8 cellular contexts compared by ENCODE assay signal in the genomic region with DNA sequence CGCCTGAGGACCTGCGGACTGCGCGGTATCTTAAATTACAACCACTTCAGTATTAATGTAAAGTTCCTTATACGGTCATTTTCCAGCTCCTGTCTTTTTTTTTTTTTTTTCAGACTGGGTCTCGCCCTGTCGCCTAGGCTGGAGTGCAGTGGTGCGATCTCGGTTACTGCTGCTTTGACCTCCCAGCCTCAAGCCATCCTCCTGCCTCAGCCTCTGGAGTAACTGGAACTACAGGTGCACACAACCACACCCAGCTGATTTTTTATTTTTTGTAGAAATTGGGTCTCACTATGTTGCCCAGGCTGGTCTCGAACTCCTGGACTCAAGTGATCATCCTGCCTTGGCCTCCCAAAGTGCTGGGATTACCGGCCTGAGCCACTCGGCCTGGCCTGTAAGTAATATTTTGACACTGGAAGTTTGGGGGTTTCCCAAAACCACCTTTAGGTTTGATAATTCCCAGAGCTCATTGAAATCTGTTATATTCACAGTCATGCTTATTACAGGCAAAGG. TPM values are rescaled to one million over a fixed set of nuclear protein-coding genes. Genes with fewer than 3 reads are reported as not detected.
DNase-seq lines count a peak whose midpoint lies in the region; ATAC-seq and TF ChIP-seq lines count a peak whose summit lies in the region.

No MANE protein-coding gene starts in this region.

- POLR2A ChIA-PET in CD4-positive, alpha-beta memory T cell (lab: Charles Lee; ENCODE audit: partially characterized antibody) = interaction anchor here (0.5 to 2.1 kb wide), 14 partner anchors 12 to 238 kb away, joined by 3 to 14 read pairs (median 4); a partner anchor contains a TSS

- peaks cover 6% of the 10 kb centered on the region in 2 donors for H3K36me3 Mint-ChIP-seq in CD4-positive, alpha-beta memory T cell
- H3K36me3 Mint-ChIP-seq in nephron (ENCODE audit: low read depth) = peaks cover 11% of the 10 kb centered on the region

- H3K4me1 Mint-ChIP-seq in CD4-positive, alpha-beta memory T cell = peaks cover 17 to 50% (median 32%) of the 10 kb centered on the region in 4 donors
- peaks cover 14% of the 10 kb centered on the region for H3K4me1 Mint-ChIP-seq in nephron

- peak overlapping the region in 1 of 2 donors; percentile 92 for H3K4me3 ChIP-seq in CD4-positive, alpha-beta memory T cell (ENCODE audit: low read length in 2 of 2)
- peak overlapping the region in 1 of 2 donors; percentile 81 for H3K4me3 ChIP-seq in uterus

- no peak for TF ChIP-seq POLR2A in uterus (IDR thresholded peaks at IDR 0.05)

- H3K4me3 Mint-ChIP-seq in CD4-positive, alpha-beta memory T cell = peak overlapping the region in 7 of 8 donors; percentile 91 to 96 (median 95)
- peak overlapping the region; percentile 96 to 98 (median 97) for H3K4me3 Mint-ChIP-seq in nephron

- no peaks in the 10 kb centered on the region for H3K9me3 Mint-ChIP-seq in CD4-positive, alpha-beta memory T cell
- H3K9me3 Mint-ChIP-seq in nephron = no peaks in the 10 kb centered on the region

- TF ChIP-seq CTCF in nephron (IDR thresholded peaks at IDR 0.05; ENCODE audit: unreplicated experiment in 3 of 3) (no peak), uterus (IDR thresholded peaks at IDR 0.05) (no peak)

- H3K27ac ChIP-seq in CD4-positive, alpha-beta memory T cell (ENCODE audit: low read depth, low read length) = peak overlapping the region; percentile 83
- H3K27ac ChIP-seq in angular gyrus (ENCODE audit: low read depth, low read length) = peak overlapping the region; percentile 77
- no peak overlapping the region for H3K27ac ChIP-seq in uterus

- H3K4me1 ChIP-seq in CD4-positive, alpha-beta memory T cell (ENCODE audit: insufficient read depth, low read length) = peaks cover 25% of the 10 kb centered on the region
- H3K4me1 ChIP-seq in uterus = peaks cover 0 to 1% of the 10 kb centered on the region in 2 donors

- intact Hi-C loops in CD4-positive, alpha-beta memory T cell (cut with micrococcal nuclease) = loop anchor here (2.0 to 10.0 kb wide), 4 partner anchors 36 to 411 kb away; a partner anchor contains a TSS
- intact Hi-C loops in uterus (cut with DNase I; ENCODE audit: low total_unique reads) = loop anchor here (10.0 kb wide), 1 partner anchor 58 kb away; no protein-coding TSS in a partner anchor

- no peaks in the 10 kb centered on the region for H3K9me3 ChIP-seq in CD4-positive, alpha-beta memory T cell (ENCODE audit: control insufficient read depth in 1 of 2, low read length in 2 of 2)
- H3K9me3 ChIP-seq in uterus = no peaks in the 10 kb centered on the region

- peak overlapping the region; percentile 81 to 95 (median 92) for H3K27ac Mint-ChIP-seq in CD4-positive, alpha-beta memory T cell
- peak overlapping the region; percentile 63 to 96 (median 94) for H3K27ac Mint-ChIP-seq in nephron

- ATAC-seq in HG03045 (IDR thresholded peaks at IDR 0.05; ENCODE audit: unreplicated experiment) = peak; percentile 4

- no peak for DNase-seq in CD4-positive, alpha-beta memory T cell
- DNase-seq in uterus (no peak), germinal center (ENCODE audit: low spot score) (no peak), RPMI8226 (no peak)
- DNase-seq in central memory CD4-positive, alpha-beta T cell = no peak

- H3K27me3 ChIP-seq in CD4-positive, alpha-beta memory T cell (ENCODE audit: insufficient read depth, low read length) = no peaks in the 10 kb centered on the region
- no peaks in the 10 kb centered on the region for H3K27me3 ChIP-seq in uterus

- CTCF ChIA-PET in CD4-positive, alpha-beta memory T cell (lab: Charles Lee; ENCODE audit: partially characterized antibody) = interaction anchor here (0.6 to 4.3 kb wide), 26 partner anchors 8 to 423 kb away, joined by 3 to 56 read pairs (median 5); a partner anchor contains a TSS

- no peaks in the 10 kb centered on the region for H3K27me3 Mint-ChIP-seq in CD4-positive, alpha-beta memory T cell
- H3K27me3 Mint-ChIP-seq in nephron (ENCODE audit: low read depth) = no peaks in the 10 kb centered on the region

- no peaks in the 10 kb centered on the region for H3K36me3 ChIP-seq in CD4-positive, alpha-beta memory T cell (ENCODE audit: insufficient read depth, low read length)
- H3K36me3 ChIP-seq in uterus = no peaks in the 10 kb centered on the region

RNA-seq across cellular contexts. Expression of a gene that starts 0.4 kb away (rescaled TPM):
- total RNA-seq in CD4-positive, alpha-beta memory T cell = 1 to 10 TPM; 7.7 to 8.8 TPM
- 1 to 10 TPM; 6.1 to 7.8 TPM for polyA plus RNA-seq in CD4-positive, alpha-beta memory T cell
- 1 to 10 TPM in 3 of 4 donors, under 1 TPM in 1; 0.29 to 6.6 (median 5.1) TPM for total RNA-seq in uterus

RNA-seq across cellular contexts. Expression of a gene that starts 6.9 kb away (rescaled TPM):
- total RNA-seq in CD4-positive, alpha-beta memory T cell = 10 to 100 TPM; 22.0 to 22.8 TPM
- 10 to 100 TPM; 22.1 to 34.9 TPM for polyA plus RNA-seq in CD4-positive, alpha-beta memory T cell
- 10 to 100 TPM in 2 of 4 donors, 1 to 10 TPM in 2; 3.8 to 15.5 (median 8.6) TPM for total RNA-seq in uterus

RNA-seq across cellular contexts. Expression of a gene that starts 18.1 kb away (rescaled TPM):
- total RNA-seq in CD4-positive, alpha-beta memory T cell = not detected
- polyA plus RNA-seq in CD4-positive, alpha-beta memory T cell = not detected
- under 1 TPM in 1 of 4 donors, not detected in 3; 0.41 TPM for total RNA-seq in uterus

RNA-seq across cellular contexts. Expression of a gene that starts 34.3 kb away (rescaled TPM):
- under 1 TPM in 1 of 2 experiments, not detected in 1; 0.14 TPM for total RNA-seq in CD4-positive, alpha-beta memory T cell
- polyA plus RNA-seq in CD4-positive, alpha-beta memory T cell = under 1 TPM; 0.16 to 0.19 TPM
- under 1 TPM in 1 of 4 donors, not detected in 3; 0.41 TPM for total RNA-seq in uterus

RNA-seq across cellular contexts. Expression of a gene that starts 52.4 kb away (rescaled TPM):
- 10 to 100 TPM; 47.2 to 49.6 TPM for total RNA-seq in CD4-positive, alpha-beta memory T cell
- 10 to 100 TPM; 39.1 to 50.4 TPM for polyA plus RNA-seq in CD4-positive, alpha-beta memory T cell
- total RNA-seq in uterus = 10 to 100 TPM; 21.0 to 48.6 (median 28.5) TPM

Comparison
In these comparisons a context has a peak if more than half of its experiments do, and no peak if none do; other contexts are left out.
1. H3K27ac ChIP-seq: peak in CD4-positive, alpha-beta memory T cell (single experiment) and angular gyrus (single experiment); none in uterus (0 of 2).